14 cellular contexts compared by ENCODE assay signal in genomic region chr15:60528530-60528929, GRCh38. TPM values are rescaled to one million over a fixed set of nuclear protein-coding genes. Genes with fewer than 3 reads are reported as not detected.
DNase-seq lines count a peak whose midpoint lies in the region; ATAC-seq, FAIRE-seq and TF ChIP-seq lines count a peak whose summit lies in the region.
"Had no signal": no experiment of that assay in that cellular context is flagged by ENCODE, and none has a peak within 500 bp of the region (broad histone marks: within the 10 kb centered on the region; RNA-seq: fewer than 3 reads in every experiment).

No MANE protein-coding gene starts in this region.

- no peaks in the 10 kb centered on the region for H4K20me1 ChIP-seq in mammary epithelial cell (ENCODE audit: insufficient read depth, low read length)

- CTCF ChIA-PET in mammary epithelial cell (lab: Charles Lee; ENCODE audit: low non-redundant PET): no interaction called here

- H3K4me3 ChIP-seq in mammary epithelial cell (replicated peaks in 1 of 3; ENCODE audit: insufficient read depth in 1 of 3, low read depth in 2 of 3, low read length in 3 of 3) (no peak overlapping the region), kidney (ENCODE audit: low read length in 2 of 2) (no peak overlapping the region)
- H3K4me3 ChIP-seq: thyroid gland had no signal

- WGBS in mammary epithelial cell (ENCODE audit: low coverage, missing lambda C conversion rate): 47% methylated on average over 1 of the region's 1 CpG

- DNase-seq in NCI-H510A treated with DMSO at 0.1 percent for 48 hours (lab: John Stamatoyannopoulos, UW) (peak; percentile 18), NCI-H510A (lab: John Stamatoyannopoulos, UW) (no peak), mammary epithelial cell (peak; percentile 42), memory B cell (ENCODE audit: low spot score in 2 of 2) (no peak), kidney (no peak)
- DNase-seq: DND-41, MV-4-11, SK-N-SH, thyroid gland had no signal

- H3K4me3 Mint-ChIP-seq in memory B cell: no peak overlapping the region
- H3K4me3 Mint-ChIP-seq: nephron had no signal

- H3K9me3 Mint-ChIP-seq in memory B cell: no peaks in the 10 kb centered on the region
- H3K9me3 Mint-ChIP-seq: nephron had no signal

- peaks cover 12% of the 10 kb centered on the region for H3K4me1 Mint-ChIP-seq in memory B cell

- no peaks in the 10 kb centered on the region for H3K79me2 ChIP-seq in mammary epithelial cell (ENCODE audit: insufficient read depth, low read length)

- H3K4me1 ChIP-seq in mammary epithelial cell (ENCODE audit: insufficient read depth, low read length): peaks cover 11% of the 10 kb centered on the region
- peaks cover 0 to 11% of the 10 kb centered on the region in 2 donors for H3K4me1 ChIP-seq in kidney (ENCODE audit: control insufficient read depth in 1 of 2, insufficient read depth in 1 of 2, low read depth in 1 of 2, low read length in 2 of 2)

- H3K9me3 ChIP-seq in mammary epithelial cell (replicated peaks; ENCODE audit: insufficient read depth, low read length) (no peaks in the 10 kb centered on the region), kidney (ENCODE audit: control insufficient read depth in 1 of 2, low read length in 2 of 2) (no peaks in the 10 kb centered on the region)
- H3K9me3 ChIP-seq: SK-N-SH, thyroid gland had no signal

- no peak overlapping the region for H3K4me2 ChIP-seq in mammary epithelial cell (ENCODE audit: insufficient read depth, low read depth, low read length)
- H3K4me2 ChIP-seq: SK-N-SH had no signal

- H3K27ac Mint-ChIP-seq in memory B cell: peak overlapping the region; percentile 92

- no TSS peak for BruUV-seq in mammary epithelial cell (replicated peaks; lab: Mats Ljungman, UMichigan)

- no peaks in the 10 kb centered on the region for H3K27me3 ChIP-seq in mammary epithelial cell (ENCODE audit: insufficient read depth, low read length)
- H3K27me3 ChIP-seq: thyroid gland had no signal

- ATAC-seq in HG03060 (IDR thresholded peaks at IDR 0.05; ENCODE audit: low read depth, unreplicated experiment): peak; percentile 36
- ATAC-seq in memory B cell (ENCODE audit: low read depth): peak; percentile 63
- no peak for ATAC-seq in GM21390 (IDR thresholded peaks at IDR 0.05; ENCODE audit: unreplicated experiment)
- no peak for ATAC-seq in GM21360 (IDR thresholded peaks at IDR 0.05; ENCODE audit: unreplicated experiment)

- TF ChIP-seq CTCF in mammary epithelial cell (conservative IDR thresholded peaks at IDR 0.05 in 1 of 2, IDR thresholded peaks at IDR 0.05 in 1 of 2; ENCODE audit: extremely low read depth in 1 of 2, insufficient read depth in 1 of 2, low read depth in 1 of 2, low read length in 2 of 2): no peak
- no peak for TF ChIP-seq CTCF in kidney (IDR thresholded peaks at IDR 0.05; ENCODE audit: borderline replicate concordance, extremely low read depth, insufficient read depth)

- no peaks in the 10 kb centered on the region for H3K27me3 Mint-ChIP-seq in memory B cell

- dilution Hi-C loops in mammary epithelial cell (cut with HindIII; ENCODE audit: low sequenced_read_pairs): no loop called here

- in situ Hi-C loops in mammary epithelial cell (cut with MboI; ENCODE audit: low sequenced_read_pairs in 2 of 2): no loop called here

- no peak overlapping the region for H3K27ac ChIP-seq in mammary epithelial cell (ENCODE audit: insufficient read depth, low read depth, low read length)
- no peak overlapping the region for H3K27ac ChIP-seq in kidney (ENCODE audit: low read depth in 2 of 2, low read length in 2 of 2)
- H3K27ac ChIP-seq: epithelial cell of prostate, thyroid gland had no signal

- no peak for FAIRE-seq in kidney (lab: Jason Lieb, UNC)

- intact Hi-C loops in mammary epithelial cell (cut with micrococcal nuclease): no loop called here
- intact Hi-C loops in kidney (cut with DNase I): no loop called here

- H3K36me3 ChIP-seq in mammary epithelial cell (ENCODE audit: insufficient read depth, low read length) (no peaks in the 10 kb centered on the region), kidney (ENCODE audit: control insufficient read depth in 1 of 2, insufficient read depth in 2 of 2, low read length in 2 of 2) (peaks cover 0 to 3% of the 10 kb centered on the region in 2 donors)
- H3K36me3 ChIP-seq: thyroid gland had no signal

- H3K9ac ChIP-seq in mammary epithelial cell (ENCODE audit: insufficient read depth, low read length) (no peak overlapping the region), kidney (ENCODE audit: low read length in 2 of 2) (no peak overlapping the region)
- H3K9ac ChIP-seq: SK-N-SH had no signal

- H2AFZ ChIP-seq in mammary epithelial cell (ENCODE audit: low read depth, low read length): no peak overlapping the region

- peaks cover 26% of the 10 kb centered on the region for H3K36me3 Mint-ChIP-seq in memory B cell

RNA-seq across cellular contexts. Expression of gene ICE2, which starts 49.6 kb away (rescaled TPM):
- total RNA-seq in mammary epithelial cell (10 to 100 TPM; 31.2 to 48.0 TPM), kidney (61.4 TPM)
- polyA plus RNA-seq in mammary epithelial cell (17.3 TPM), kidney (ENCODE audit: insufficient read depth, low read depth, low replicate concordance) (16.4 TPM)
- 23.4 TPM for polyA minus RNA-seq in mammary epithelial cell

Comparison
In these comparisons a context has a peak if more than half of its experiments do, and no peak if none do; other contexts are left out.
1. DNase-seq: peak in NCI-H510A treated with DMSO at 0.1 percent for 48 hours (single experiment) and mammary epithelial cell (single experiment); none in NCI-H510A (single experiment), memory B cell (0 of 2) and kidney (single experiment).
2. ATAC-seq: peak in HG03060 (single experiment) and memory B cell (single experiment); none in GM21390 (single experiment) and GM21360 (single experiment).